35 cellular contexts compared by ENCODE assay signal in the genomic region with DNA sequence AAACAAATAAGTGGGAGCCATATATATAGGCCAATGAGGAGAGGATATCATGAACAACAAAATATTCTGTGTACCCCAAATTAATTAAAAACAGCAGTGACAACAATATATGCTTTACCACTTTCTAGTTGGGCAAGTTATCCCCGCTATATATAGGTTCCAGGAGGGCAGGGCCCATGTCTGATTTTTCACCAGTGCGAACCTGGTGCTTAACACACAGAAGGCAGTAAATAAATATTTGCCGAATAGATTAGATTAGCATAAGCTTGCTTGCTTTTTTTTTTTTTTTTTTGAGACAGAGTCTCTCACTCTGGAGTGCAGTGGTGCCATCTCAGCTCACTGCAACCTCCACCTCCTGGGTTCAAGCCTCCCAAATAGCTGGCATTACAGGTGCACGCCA. TPM values are rescaled to one million over a fixed set of nuclear protein-coding genes. Genes with fewer than 3 reads are reported as not detected.
"Had no signal": no experiment of that assay in that cellular context is flagged by ENCODE, and none has a peak within 500 bp of the region (broad histone marks: within the 10 kb centered on the region; RNA-seq: fewer than 3 reads in every experiment).

No MANE protein-coding gene starts in this region.

- H2AFZ ChIP-seq: parathyroid adenoma had no signal

- H3K27ac ChIP-seq: neutrophil, parathyroid adenoma, psoas muscle, skin epidermis, spleen, thoracic aorta, thyroid gland, tibial nerve, upper lobe of left lung, vagina had no signal

- H3K27me3 Mint-ChIP-seq: naive thymus-derived CD8-positive, alpha-beta T cell; stimulated activated memory B cell treated with anti-CD40 and anti-IgM and Interleukin-4, amounts not matched to agents 10 μg/mL and 1 μg/mL and 100 μg/mL, for 72 hours; stimulated activated naive CD8-positive, alpha-beta T cell treated with anti-CD3 and anti-CD28 coated beads, Interleukin-15, amount 100 ng/mL, for 72 hours had no signal

- H3K9me3 ChIP-seq: neutrophil, psoas muscle, spleen, thoracic aorta, thyroid gland, tibial nerve, upper lobe of left lung, vagina had no signal

- H3K4me3 ChIP-seq: psoas muscle, skin epidermis, smooth muscle cell, spleen, thoracic aorta, thyroid gland, tibial nerve, upper lobe of left lung, vagina had no signal

- H3K27me3 ChIP-seq: neutrophil, spleen, thyroid gland, tibial nerve, upper lobe of left lung, vagina had no signal

- DNase-seq: naive thymus-derived CD8-positive, alpha-beta T cell; nephron progenitor cell; nucleus accumbens; psoas muscle; right cardiac atrium; spleen; stimulated activated CD4-positive, alpha-beta T cell treated with anti-CD3 and anti-CD28 coated beads, Interleukin-12 subunit alpha, Interleukin-12 subunit beta, amount 100 ng/mL, for 4 hours; stimulated activated CD4-positive, alpha-beta T cell treated with anti-CD3 and anti-CD28 coated beads, Interleukin-1b, Interleukin-23, amount 100 ng/mL, for 48 hours; stimulated activated CD4-positive, alpha-beta T cell treated with anti-CD3 and anti-CD28 coated beads, Interleukin-4, amount 100 ng/mL, for 1 hour; stimulated activated CD4-positive, alpha-beta T cell treated with anti-CD3 and anti-CD28 coated beads, Interleukin-4, amount 100 ng/mL, for 4 hours; stimulated activated CD8-positive, alpha-beta memory T cell treated with anti-CD3 and anti-CD28 coated beads, Interleukin-4, amount 100 ng/mL, for 48 hours; stimulated activated naive CD4-positive, alpha-beta T cell; stimulated activated naive CD8-positive, alpha-beta T cell treated with anti-CD3 and anti-CD28 coated beads, Interleukin-15, amount 100 ng/mL, for 72 hours; stimulated activated naive CD8-positive, alpha-beta T cell treated with anti-CD3 and anti-CD28 coated beads, Interleukin-15, Interleukin-2, amounts not matched to agents 100 U/mL and 50 U/mL, for 24 hours; thyroid gland; trophoblast cell; upper lobe of left lung had no signal

- ATAC-seq: naive thymus-derived CD8-positive, alpha-beta T cell; natural killer cell treated with Interleukin-12 subunit alpha and Interleukin-12 subunit beta and Interleukin-15 and Interleukin-18, amount 100 ng/mL, for 72 hours; psoas muscle; right cardiac atrium; sciatic nerve; stimulated activated memory B cell treated with anti-CD40 and anti-IgM and Interleukin-4, amounts not matched to agents 10 μg/mL and 1 μg/mL and 100 μg/mL, for 72 hours; stimulated activated naive CD8-positive, alpha-beta T cell treated with anti-CD3 and anti-CD28 coated beads, Interleukin-15, amount 100 ng/mL, for 72 hours; stimulated activated naive CD8-positive, alpha-beta T cell treated with anti-CD3 and anti-CD28 coated beads, Interleukin-15, Interleukin-2, amounts not matched to agents 100 U/mL and 50 U/mL, for 24 hours had no signal

- H3K79me2 ChIP-seq: parathyroid adenoma had no signal

- H3K4me1 ChIP-seq: parathyroid adenoma, psoas muscle, thyroid gland, tibial nerve, upper lobe of left lung, vagina had no signal

- H3K36me3 ChIP-seq: neutrophil, spleen, thoracic aorta, thyroid gland, tibial nerve, upper lobe of left lung, vagina had no signal

- H3K36me3 Mint-ChIP-seq: naive thymus-derived CD8-positive, alpha-beta T cell; natural killer cell treated with Interleukin-12 subunit alpha and Interleukin-12 subunit beta and Interleukin-15 and Interleukin-18, amount 100 ng/mL, for 72 hours; stimulated activated memory B cell treated with anti-CD40 and anti-IgM and Interleukin-4, amounts not matched to agents 10 μg/mL and 1 μg/mL and 100 μg/mL, for 72 hours had no signal

- H3K9ac ChIP-seq: parathyroid adenoma had no signal

- H3K4me1 Mint-ChIP-seq: stimulated activated naive CD8-positive, alpha-beta T cell treated with anti-CD3 and anti-CD28 coated beads, Interleukin-15, amount 100 ng/mL, for 72 hours had no signal

- H3K27ac Mint-ChIP-seq: naive thymus-derived CD8-positive, alpha-beta T cell; natural killer cell treated with Interleukin-12 subunit alpha and Interleukin-12 subunit beta and Interleukin-15 and Interleukin-18, amount 100 ng/mL, for 72 hours; nephron progenitor cell; progenitor cell of endocrine pancreas; stimulated activated memory B cell treated with anti-CD40 and anti-IgM and Interleukin-4, amounts not matched to agents 10 μg/mL and 1 μg/mL and 100 μg/mL, for 72 hours; stimulated activated naive CD8-positive, alpha-beta T cell treated with anti-CD3 and anti-CD28 coated beads, Interleukin-15, amount 100 ng/mL, for 72 hours had no signal

- H3K4me2 ChIP-seq: smooth muscle cell had no signal

- FAIRE-seq: urothelium cell line had no signal

- H3K9me3 Mint-ChIP-seq: naive thymus-derived CD8-positive, alpha-beta T cell; natural killer cell treated with Interleukin-12 subunit alpha and Interleukin-12 subunit beta and Interleukin-15 and Interleukin-18, amount 100 ng/mL, for 72 hours; nephron progenitor cell; neural crest cell; stimulated activated memory B cell treated with anti-CD40 and anti-IgM and Interleukin-4, amounts not matched to agents 10 μg/mL and 1 μg/mL and 100 μg/mL, for 72 hours; stimulated activated naive CD8-positive, alpha-beta T cell treated with anti-CD3 and anti-CD28 coated beads, Interleukin-15, amount 100 ng/mL, for 72 hours had no signal

- H3K4me3 Mint-ChIP-seq: naive thymus-derived CD8-positive, alpha-beta T cell; natural killer cell treated with Interleukin-12 subunit alpha and Interleukin-12 subunit beta and Interleukin-15 and Interleukin-18, amount 100 ng/mL, for 72 hours; nephron progenitor cell; neural crest cell; stimulated activated memory B cell treated with anti-CD40 and anti-IgM and Interleukin-4, amounts not matched to agents 10 μg/mL and 1 μg/mL and 100 μg/mL, for 72 hours; stimulated activated naive CD8-positive, alpha-beta T cell treated with anti-CD3 and anti-CD28 coated beads, Interleukin-15, amount 100 ng/mL, for 72 hours had no signal

RNA-seq across cellular contexts. Expression of a gene that starts 3.4 kb away (rescaled TPM):
- total RNA-seq: naive thymus-derived CD8-positive, alpha-beta T cell; neural crest cell; omental fat pad; osteocyte; progenitor cell of endocrine pancreas; psoas muscle; sciatic nerve; smooth muscle cell; subcutaneous adipose tissue; temporal lobe; thoracic aorta; thyroid gland; tibial nerve; upper lobe of left lung; ureter; vagina had no signal
- polyA plus RNA-seq: naive thymus-derived CD8-positive, alpha-beta T cell; smooth muscle cell had no signal

RNA-seq across cellular contexts. Expression of a gene that starts 30.1 kb away (rescaled TPM):
- total RNA-seq: osteocyte had no signal
